Comparison of ENCODE assay signal across 12 cellular contexts in the genomic region with DNA sequence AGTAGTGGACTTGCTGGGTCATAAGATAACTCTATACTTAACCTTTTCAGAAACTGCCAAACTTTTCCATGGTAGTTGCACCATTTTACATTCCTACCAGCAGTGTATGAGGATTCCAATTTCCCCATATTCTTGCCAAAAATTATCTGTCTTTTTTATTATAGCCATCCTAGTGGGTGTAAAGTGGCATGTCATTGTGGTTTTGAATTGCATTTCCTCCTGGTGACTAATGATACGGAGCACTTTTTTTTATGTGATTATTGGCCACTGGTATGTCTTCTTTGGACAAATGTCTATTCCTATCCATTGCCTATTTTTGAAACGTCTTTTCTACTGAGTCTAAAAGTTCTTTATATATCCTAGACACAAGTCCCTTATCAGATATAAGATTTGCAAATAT. TPM values are rescaled to one million over a fixed set of nuclear protein-coding genes. Genes with fewer than 3 reads are reported as not detected.
A peak's percentile ranks its signal among the peaks of the same experiment; 100 is the strongest.
DNase-seq lines count a peak whose midpoint lies in the region; ATAC-seq, FAIRE-seq and TF ChIP-seq lines count a peak whose summit lies in the region.
"Had no signal": no experiment of that assay in that cellular context is flagged by ENCODE, and none has a peak within 500 bp of the region (broad histone marks: within the 10 kb centered on the region; RNA-seq: fewer than 3 reads in every experiment).

No MANE protein-coding gene starts in this region.

- no peak overlapping the region for H3K27ac ChIP-seq in gastrocnemius medialis
- H3K27ac ChIP-seq: SJSA1 had no signal

- no peaks in the 10 kb centered on the region for H3K4me1 ChIP-seq in gastrocnemius medialis
- H3K4me1 ChIP-seq: SJSA1 had no signal

- no peaks in the 10 kb centered on the region for H3K9me3 ChIP-seq in gastrocnemius medialis
- H3K9me3 ChIP-seq: SJSA1 had no signal

- FAIRE-seq in bronchial epithelial cell (lab: Jason Lieb, UNC) (no peak), GM19239 (lab: Jason Lieb, UNC) (no peak)

- ATAC-seq in gastrocnemius medialis = no peak
- ATAC-seq: activated naive CD4-positive, alpha-beta T cell treated with anti-CD3 and anti-CD28 coated beads, Interleukin-2, amount 50 U/mL, for 72 hours had no signal

- H3K27me3 ChIP-seq in bronchial epithelial cell (ENCODE audit: control insufficient read depth, insufficient read depth, low read length) (peaks cover 2% of the 10 kb centered on the region), gastrocnemius medialis (no peaks in the 10 kb centered on the region)
- H3K27me3 ChIP-seq: SJSA1 had no signal

- TF ChIP-seq POLR2A in gastrocnemius medialis (IDR thresholded peaks at IDR 0.05) = no peak

- TF ChIP-seq CTCF in bronchial epithelial cell (IDR thresholded peaks at IDR 0.05; ENCODE audit: insufficient read depth, low read length, severe bottlenecking) = no peak
- TF ChIP-seq CTCF in gastrocnemius medialis (IDR thresholded peaks at IDR 0.05 in 4 of 5, conservative IDR thresholded peaks at IDR 0.05 in 1 of 5) = no peak

- H3K4me3 ChIP-seq in bronchial epithelial cell (ENCODE audit: low read depth, low read length) = no peak overlapping the region
- H3K4me3 ChIP-seq in gastrocnemius medialis = no peak overlapping the region
- H3K4me3 ChIP-seq: SJSA1 had no signal

- H3K36me3 ChIP-seq in bronchial epithelial cell (ENCODE audit: control insufficient read depth, insufficient read depth, low read length) (no peaks in the 10 kb centered on the region), gastrocnemius medialis (no peaks in the 10 kb centered on the region)
- H3K36me3 ChIP-seq: SJSA1 had no signal

- intact Hi-C loops in gastrocnemius medialis (cut with DNase I; ENCODE audit: low total_unique reads) = no loop called here

- DNase-seq in Daoy (ENCODE audit: low read depth) = peak; percentile 57
- peak; percentile 54 for DNase-seq in NOMO-1 treated with dmso at 0.1 percent for 144 hours (lab: John Stamatoyannopoulos, UW; ENCODE audit: unreplicated experiment)
- DNase-seq in bronchial epithelial cell (ENCODE audit: low read depth) = peak; percentile 79
- DNase-seq in non-pigmented ciliary epithelial cell (ENCODE audit: low read depth) = peak; percentile 62
- DNase-seq in activated effector memory CD4-positive, alpha-beta T cell treated with anti-CD3 and anti-CD28 coated beads, Interleukin-2, amount 50 U/mL, for 16 hours = no peak
- DNase-seq in GM19239 (ENCODE audit: insufficient read length, low spot score) = no peak
- no peak for DNase-seq in gastrocnemius medialis
- no peak for DNase-seq in HPDE6-E6E7 (ENCODE audit: extremely low spot score)
- DNase-seq: activated CD4-positive, alpha-beta T cell treated with anti-CD3 and anti-CD28 coated beads, Interleukin-2, amount 50 U/mL, for 4 hours; H7 had no signal

- in situ Hi-C loops in gastrocnemius medialis (cut with MboI; ENCODE audit: low sequenced_read_pairs in 4 of 4) = no loop called here

RNA-seq across cellular contexts. Expression of a gene that starts 44.3 kb away (rescaled TPM):
- 0.12 and 0.17 TPM in 2 replicates for total RNA-seq in Daoy (2014; rRNA removed; shearing (Covaris generic))
- total RNA-seq in bronchial epithelial cell (0.38 and 0.53 TPM in 2 replicates), gastrocnemius medialis (under 1 TPM; 0.04 to 0.56 (median 0.36) TPM)
- total RNA-seq: SJSA1 had no signal

Comparison
In these comparisons a context has a peak if more than half of its experiments do, and no peak if none do; other contexts are left out.
1. DNase-seq: peak in Daoy (single experiment), NOMO-1 treated with dmso at 0.1 percent for 144 hours (single experiment), bronchial epithelial cell (single experiment) and non-pigmented ciliary epithelial cell (single experiment); none in activated effector memory CD4-positive, alpha-beta T cell treated with anti-CD3 and anti-CD28 coated beads, Interleukin-2, amount 50 U/mL, for 16 hours (single experiment), GM19239 (single experiment), gastrocnemius medialis (0 of 2) and HPDE6-E6E7 (single experiment).